Comparison of ENCODE assay signal across 9 cellular contexts in genomic region chr1:115975569-115976061, GRCh38. TPM values are rescaled to one million over a fixed set of nuclear protein-coding genes. Genes with fewer than 3 reads are reported as not detected.
DNase-seq lines count a peak whose midpoint lies in the region; ATAC-seq, FAIRE-seq and TF ChIP-seq lines count a peak whose summit lies in the region.
"Had no signal": no experiment of that assay in that cellular context is flagged by ENCODE, and none has a peak within 500 bp of the region (broad histone marks: within the 10 kb centered on the region; RNA-seq: fewer than 3 reads in every experiment).

No MANE protein-coding gene starts in this region.

- CTCF ChIA-PET in Calu3 (lab: Charles Lee): interaction anchor here (0.5 kb wide), 1 partner anchor 1829 kb away, joined by 6 read pairs; no protein-coding TSS in a partner anchor
- CTCF ChIA-PET in PC-3 (lab: Charles Lee): no interaction called here

- no peak for FAIRE-seq in small intestine (lab: Jason Lieb, UNC)
- FAIRE-seq: TTC549 had no signal

- no peaks in the 10 kb centered on the region for H3K9me2 ChIP-seq in PC-3 (replicated peaks; ENCODE audit: low read length)

- peak overlapping the region; percentile 98 for H3K27ac Mint-ChIP-seq in Calu3 (ENCODE audit: unreplicated experiment)

- H3K27ac ChIP-seq in PC-3 (ENCODE audit: low read length) (0 out of 2 replicates have a peak overlapping the region, but pooled peaks have one; percentile 1), epithelial cell of prostate (peak overlapping the region; percentile 99), ovary (no peak overlapping the region), small intestine (ENCODE audit: low read depth in 1 of 2, low read length in 1 of 2) (peak overlapping the region in 1 of 2 donors; percentile 55)

- no peak for TF ChIP-seq POLR2A in ovary (IDR thresholded peaks at IDR 0.05)

- TF ChIP-seq CTCF in Calu3 (IDR thresholded peaks at IDR 0.05; ENCODE audit: unreplicated experiment): no peak
- no peak for TF ChIP-seq CTCF in PC-3 (conservative IDR thresholded peaks at IDR 0.05; ENCODE audit: low read depth, low read length)
- TF ChIP-seq CTCF in ovary (IDR thresholded peaks at IDR 0.05): no peak

- H4K20me1 ChIP-seq in PC-3 (ENCODE audit: low read length): no peaks in the 10 kb centered on the region

- no peak for TF ChIP-seq EP300 in ovary (IDR thresholded peaks at IDR 0.05)

- H3K36me3 ChIP-seq in PC-3 (ENCODE audit: low read depth, low read length) (no peaks in the 10 kb centered on the region), ovary (no peaks in the 10 kb centered on the region), small intestine (ENCODE audit: control insufficient read depth in 2 of 2, insufficient read depth in 2 of 2, low read length in 2 of 2) (no peaks in the 10 kb centered on the region)

- peaks cover 29% of the 10 kb centered on the region for H3K36me3 Mint-ChIP-seq in Calu3 (ENCODE audit: insufficient read depth, unreplicated experiment)

- intact Hi-C loops in Calu3 (cut with micrococcal nuclease; ENCODE audit: unreplicated experiment) (no loop called here), PC-3 (cut with micrococcal nuclease) (loop anchor here (5.0 kb wide), 1 partner anchor 157 kb away; no protein-coding TSS in a partner anchor), ovary (cut with DNase I) (no loop called here)

- DNase-seq in Calu3 (no peak), PC-3 (no peak), epithelial cell of prostate (ENCODE audit: low read depth, low spot score) (no peak), ovary (no peak), NCI-H1436 (lab: John Stamatoyannopoulos, UW) (no peak), DMS53 (lab: John Stamatoyannopoulos, UW) (no peak), small intestine (no peak)

- H3K27me3 Mint-ChIP-seq in Calu3 (ENCODE audit: unreplicated experiment): no peaks in the 10 kb centered on the region

- H3K9me3 Mint-ChIP-seq in Calu3 (ENCODE audit: low read depth, unreplicated experiment): no peaks in the 10 kb centered on the region

- H3K27me3 ChIP-seq in PC-3 (ENCODE audit: low read length): no peaks in the 10 kb centered on the region
- no peaks in the 10 kb centered on the region for H3K27me3 ChIP-seq in ovary
- H3K27me3 ChIP-seq in small intestine (ENCODE audit: control insufficient read depth in 2 of 2, insufficient read depth in 2 of 2, low read length in 2 of 2): no peaks in the 10 kb centered on the region

- H3K4me3 ChIP-seq in PC-3 (ENCODE audit: low read length): peak overlapping the region; percentile 75
- H3K4me3 ChIP-seq in ovary: peak overlapping the region; percentile 50
- H3K4me3 ChIP-seq in small intestine (ENCODE audit: low read depth in 1 of 2, low read length in 2 of 2): peak overlapping the region in 1 of 2 donors; percentile 57

- WGBS in ovary, 3 donors: 33 to 36% (median 36%) methylated on average over 11 of the region's 11 CpGs
- WGBS in small intestine, 3 donors: 43 to 46% (median 44%) methylated on average over 11 of the region's 11 CpGs

- ATAC-seq in PC-3 (no peak), GM19035 (IDR thresholded peaks at IDR 0.05; ENCODE audit: unreplicated experiment) (no peak)

- no TSS peak for BruUV-seq in Calu3 (replicated peaks; lab: Mats Ljungman, UMichigan)
- BruUV-seq in PC-3 (replicated peaks; lab: Mats Ljungman, UMichigan): TSS peak; percentile 26

- H3K4me1 ChIP-seq in PC-3 (ENCODE audit: insufficient read depth, low read length): peaks cover 14% of the 10 kb centered on the region; the same call in 1 of the 2 replicates
- no peaks in the 10 kb centered on the region for H3K4me1 ChIP-seq in ovary (ENCODE audit: insufficient read depth)
- no peaks in the 10 kb centered on the region for H3K4me1 ChIP-seq in small intestine (ENCODE audit: control insufficient read depth in 2 of 2, insufficient read depth in 1 of 2, low read depth in 1 of 2, low read length in 1 of 2)

- peak overlapping the region; percentile 84 for H3K4me3 Mint-ChIP-seq in Calu3 (ENCODE audit: low read depth, unreplicated experiment)

- peak overlapping the region; percentile 91 for H2AFZ ChIP-seq in PC-3 (ENCODE audit: low read length)

- H3K4me1 Mint-ChIP-seq in Calu3 (ENCODE audit: low read depth, unreplicated experiment): peaks cover 17% of the 10 kb centered on the region

- H3F3A ChIP-seq in PC-3 (ENCODE audit: low read length, unreplicated experiment): no peaks in the 10 kb centered on the region

- peak overlapping the region; percentile 65 for H3K9ac ChIP-seq in PC-3 (ENCODE audit: low read length)

- H3K9me3 ChIP-seq in PC-3 (ENCODE audit: low read length): no peaks in the 10 kb centered on the region
- H3K9me3 ChIP-seq in ovary: no peaks in the 10 kb centered on the region
- no peaks in the 10 kb centered on the region for H3K9me3 ChIP-seq in small intestine (ENCODE audit: control insufficient read depth, low read depth)

- POLR2A ChIA-PET in PC-3 (lab: Charles Lee; ENCODE audit: unreplicated experiment): no interaction called here

- peaks cover 22% of the 10 kb centered on the region for H3K79me2 ChIP-seq in PC-3 (ENCODE audit: low read length)

- peak overlapping the region; percentile 83 for H3K4me2 ChIP-seq in PC-3 (ENCODE audit: low read length)

RNA-seq across cellular contexts. Expression of gene SLC22A15, which starts 0.7 kb away (rescaled TPM):
- total RNA-seq in Calu3 (2022) (3.9 and 5.0 TPM in 2 replicates), PC-3 (2014; rRNA removed) (2.2 TPM in 2 replicates), ovary (1 to 10 TPM in 5 of 7 donors, under 1 TPM in 2; 0.78 to 3.8 (median 1.8) TPM)
- polyA plus RNA-seq in ovary (1 to 10 TPM in 1 of 2 donors, under 1 TPM in 1; 0.51 to 1.2 TPM), small intestine (under 1 TPM in 2 of 3 donors, not detected in 1; 0.27 to 0.88 TPM)

Comparison
In these comparisons a context has a peak if more than half of its experiments do, and no peak if none do; other contexts are left out.
1. H3K27ac ChIP-seq: peak in PC-3 (single experiment) and epithelial cell of prostate (single experiment); none in ovary (0 of 2).